3 cellular contexts compared by ENCODE assay signal in genomic region chr7:12407652-12408051, GRCh38. TPM values are rescaled to one million over a fixed set of nuclear protein-coding genes. Genes with fewer than 3 reads are reported as not detected.
"Had no signal": no experiment of that assay in that cellular context is flagged by ENCODE, and none has a peak within 500 bp of the region (broad histone marks: within the 10 kb centered on the region; RNA-seq: fewer than 3 reads in every experiment).

No MANE protein-coding gene starts in this region.

RNA-seq across cellular contexts. Expression of gene VWDE, which starts 4.0 kb away (rescaled TPM):
- total RNA-seq: ascending aorta, chondrocyte had no signal
- polyA plus RNA-seq: aorta had no signal
